In the genomic region with DNA sequence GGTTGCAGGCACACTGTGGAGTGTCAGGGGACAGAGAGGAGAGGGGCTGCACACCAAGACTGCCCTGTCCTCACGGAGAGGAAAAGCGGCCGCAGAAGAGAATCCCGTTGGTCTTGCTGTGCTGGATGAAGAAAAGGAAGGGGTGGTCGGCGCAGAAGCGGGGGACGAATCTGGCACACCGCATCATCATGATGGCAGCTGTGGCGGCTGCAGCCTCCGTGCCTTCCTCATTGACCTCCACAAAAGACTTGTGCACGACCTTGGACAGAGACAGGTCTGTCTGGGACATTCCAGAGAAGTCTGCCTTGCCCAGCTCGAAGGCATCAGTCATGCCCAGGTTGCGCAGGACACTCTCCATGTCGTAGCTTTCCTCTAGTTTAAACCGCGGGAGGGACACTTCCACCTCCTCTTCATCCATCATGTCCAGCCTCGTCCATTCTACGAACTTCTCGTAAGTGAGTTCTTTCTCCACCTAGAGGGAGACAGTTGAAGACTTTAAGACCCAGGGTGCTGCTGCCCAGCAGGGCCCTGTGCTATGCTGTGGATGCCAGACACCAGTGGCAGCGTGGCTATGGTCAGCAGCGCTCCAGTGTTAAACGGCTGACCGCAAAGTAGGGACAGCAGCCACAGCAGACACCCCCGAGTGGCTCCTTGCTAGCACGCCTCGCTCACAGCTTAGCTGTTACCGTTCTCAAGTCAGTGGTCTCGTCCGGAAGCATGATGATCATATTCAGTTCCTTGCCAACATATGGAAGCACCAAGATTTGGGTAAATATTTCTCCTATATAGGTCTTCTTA, we compare ENCODE assay signal across 31 cellular contexts. TPM values are rescaled to one million over a fixed set of nuclear protein-coding genes. Genes with fewer than 3 reads are reported as not detected.
A peak's percentile ranks its signal among the peaks of the same experiment; 100 is the strongest.
DNase-seq lines count a peak whose midpoint lies in the region; ATAC-seq and TF ChIP-seq lines count a peak whose summit lies in the region.
"Had no signal": no experiment of that assay in that cellular context is flagged by ENCODE, and none has a peak within 500 bp of the region (broad histone marks: within the 10 kb centered on the region; RNA-seq: fewer than 3 reads in every experiment).

No MANE protein-coding gene starts in this region.

- no peaks in the 10 kb centered on the region for H3K27me3 Mint-ChIP-seq in H9 (ENCODE audit: low read depth)
- H3K27me3 Mint-ChIP-seq: activated CD8-positive, alpha-beta T cell treated with anti-CD3 and anti-CD28 coated beads for 36 hours; effector memory CD8-positive, alpha-beta T cell; naive thymus-derived CD8-positive, alpha-beta T cell had no signal

- H3K27ac Mint-ChIP-seq in H9: 0 out of 7 replicates have a peak overlapping the region, but pooled peaks of 1 of the 3 experiments have one; percentile 93
- H3K27ac Mint-ChIP-seq: activated CD8-positive, alpha-beta T cell treated with anti-CD3 and anti-CD28 coated beads for 36 hours had no signal

- no peaks in the 10 kb centered on the region for H3K79me1 ChIP-seq in H9 (ENCODE audit: insufficient read depth, low read depth, low read length, poor library complexity, severe bottlenecking)

- H3K27ac ChIP-seq in H9 (ENCODE audit: insufficient read length, low read depth, low read length): no peak overlapping the region
- no peak overlapping the region for H3K27ac ChIP-seq in PC-3 (ENCODE audit: low read length)
- H3K27ac ChIP-seq in esophagus muscularis mucosa (replicated peaks in 1 of 4): no peak overlapping the region
- H3K27ac ChIP-seq: brain microvascular endothelial cell, C4-2B, gastroesophageal sphincter, skin epidermis, upper lobe of left lung had no signal

- H2BK20ac ChIP-seq in H9 (ENCODE audit: low read depth, low read length, poor library complexity, severe bottlenecking): no peak overlapping the region

- H3K36me3 Mint-ChIP-seq in H9 (ENCODE audit: insufficient read depth in 1 of 3, low read depth in 3 of 3): peaks cover 4 to 21% (median 9%) of the 10 kb centered on the region in 3 experiments; a peak in 5 of 7 replicates

- no peaks in the 10 kb centered on the region for H3K79me2 ChIP-seq in H9 (ENCODE audit: insufficient read depth, low read length)
- H3K79me2 ChIP-seq in PC-3 (ENCODE audit: low read length): no peaks in the 10 kb centered on the region

- no peaks in the 10 kb centered on the region; the same call in 1 of the 2 replicates for H3K4me1 ChIP-seq in H9 (ENCODE audit: insufficient read depth, low read length)
- H3K4me1 ChIP-seq in PC-3 (ENCODE audit: insufficient read depth, low read length): peaks cover 13% of the 10 kb centered on the region
- peaks cover 16 to 30% (median 22%) of the 10 kb centered on the region in 4 donors for H3K4me1 ChIP-seq in esophagus muscularis mucosa

- no peak overlapping the region for H2AK5ac ChIP-seq in H9 (ENCODE audit: insufficient read length, low read length)

- TSS peak; percentile 87 for BruUV-seq in PC-3 (replicated peaks; lab: Mats Ljungman, UMichigan)

- ATAC-seq in PC-3: no peak
- ATAC-seq: activated CD8-positive, alpha-beta T cell treated with anti-CD3 and anti-CD28 coated beads for 36 hours; effector memory CD8-positive, alpha-beta T cell; gastroesophageal sphincter; naive thymus-derived CD8-positive, alpha-beta T cell had no signal

- no peak overlapping the region for H2BK12ac ChIP-seq in H9 (ENCODE audit: insufficient read length, low read depth, low read length)

- H3T11ph ChIP-seq in H9 (ENCODE audit: low read length): no peak overlapping the region

- no CpG with 5 or more reads among the region's 30 CpGs for WGBS in H9 (ENCODE audit: extremely low coverage, insufficient read length, low lambda C conversion rate)
- WGBS in esophagus muscularis mucosa: 94% methylated on average over 29 of the region's 30 CpGs

- H4K5ac ChIP-seq in H9 (ENCODE audit: insufficient read length, low read depth, low read length): no peak overlapping the region

- no peaks in the 10 kb centered on the region for H4K20me1 ChIP-seq in H9 (ENCODE audit: control insufficient read depth, insufficient read depth, insufficient read length)
- no peaks in the 10 kb centered on the region for H4K20me1 ChIP-seq in PC-3 (ENCODE audit: low read length)

- no peak for TF ChIP-seq EP300 in esophagus muscularis mucosa (IDR thresholded peaks at IDR 0.05)

- H3K4me1 Mint-ChIP-seq in H9: peaks cover 31 to 37% of the 10 kb centered on the region in 2 experiments

- no peak overlapping the region for H4K8ac ChIP-seq in H9 (replicated peaks; ENCODE audit: insufficient read length, low read depth, low read length)

- H3K4me2 ChIP-seq in H9 (ENCODE audit: insufficient read depth, insufficient read length, low read length): no peak overlapping the region
- no peak overlapping the region for H3K4me2 ChIP-seq in PC-3 (ENCODE audit: low read length)
- H3K4me2 ChIP-seq: SK-N-SH had no signal

- H3K9me3 Mint-ChIP-seq in H9: no peaks in the 10 kb centered on the region
- H3K9me3 Mint-ChIP-seq: activated CD8-positive, alpha-beta T cell treated with anti-CD3 and anti-CD28 coated beads for 36 hours; effector memory CD8-positive, alpha-beta T cell; immature natural killer cell; naive thymus-derived CD8-positive, alpha-beta T cell had no signal

- no peak overlapping the region for H3K14ac ChIP-seq in H9 (ENCODE audit: insufficient read depth, low read length)

- no peak overlapping the region for H3K23ac ChIP-seq in H9 (ENCODE audit: insufficient read length, low read depth, low read length)

- no peak overlapping the region for H3K9ac ChIP-seq in H9 (ENCODE audit: extremely low read depth, insufficient read length, low read length)
- H3K9ac ChIP-seq in PC-3 (ENCODE audit: low read length): no peak overlapping the region
- H3K9ac ChIP-seq: SK-N-SH had no signal

- H3K18ac ChIP-seq in H9 (ENCODE audit: insufficient read length, low read depth, low read length): no peak overlapping the region

- H3F3A ChIP-seq in PC-3 (ENCODE audit: low read length, unreplicated experiment): no peaks in the 10 kb centered on the region

- no peak overlapping the region for H2BK15ac ChIP-seq in H9 (ENCODE audit: low read depth, low read length)

- no peak overlapping the region for H3K4me3 ChIP-seq in PC-3 (ENCODE audit: low read length)
- no peak overlapping the region for H3K4me3 ChIP-seq in esophagus muscularis mucosa
- H3K4me3 ChIP-seq: gastroesophageal sphincter, HAP-1, MG63, skin epidermis, upper lobe of left lung had no signal

- H2AFZ ChIP-seq in H9 (ENCODE audit: low read length): no peak overlapping the region
- H2AFZ ChIP-seq in PC-3 (ENCODE audit: low read length): no peak overlapping the region

- H3K4ac ChIP-seq in H9 (ENCODE audit: low read depth, low read length): no peak overlapping the region

- H3K4me3 Mint-ChIP-seq in H9: no peak overlapping the region
- H3K4me3 Mint-ChIP-seq: activated CD8-positive, alpha-beta T cell treated with anti-CD3 and anti-CD28 coated beads for 36 hours; effector memory CD8-positive, alpha-beta T cell; immature natural killer cell; naive thymus-derived CD8-positive, alpha-beta T cell had no signal

- POLR2A ChIA-PET in PC-3 (lab: Charles Lee; ENCODE audit: unreplicated experiment): no interaction called here

- peaks cover 21% of the 10 kb centered on the region for H3K36me3 ChIP-seq in PC-3 (ENCODE audit: low read depth, low read length)
- peaks cover 14 to 57% (median 33%) of the 10 kb centered on the region in 4 donors for H3K36me3 ChIP-seq in esophagus muscularis mucosa

- H3K23me2 ChIP-seq in H9 (ENCODE audit: insufficient read length, low read depth, low read length, poor library complexity, severe bottlenecking): no peaks in the 10 kb centered on the region

- DNase-seq in H9 (peak; percentile 20), PC-3 (no peak), esophagus muscularis mucosa (ENCODE audit: extremely low spot score) (peak; percentile 62), NCI-H526 treated with DMSO at 0.1 percent for 48 hours (lab: John Stamatoyannopoulos, UW) (no peak), NCI-H2196 treated with DMSO at 0.1 percent for 48 hours (lab: John Stamatoyannopoulos, UW; ENCODE audit: unreplicated experiment) (no peak), AG08395 (ENCODE audit: low spot score) (no peak)
- DNase-seq in stimulated activated CD8-positive, alpha-beta memory T cell treated with anti-CD3 and anti-CD28 coated beads, Interleukin-4, amount 100 ng/mL, for 48 hours: peak; percentile 16
- DNase-seq: activated CD4-positive, CD25-positive, alpha-beta regulatory T cell treated with anti-CD3 and anti-CD28 coated beads, Interleukin-2, amount 50 U/mL, for 72 hours; activated CD8-positive, alpha-beta T cell treated with anti-CD3 and anti-CD28 coated beads for 36 hours; activated gamma-delta T cell treated with Interleukin-2 at 50 U/mL for 16 hours; activated T-cell treated with anti-CD3 and anti-CD28 coated beads, Interleukin-2, amount 50 U/mL, for 1 hour; brain microvascular endothelial cell; effector memory CD8-positive, alpha-beta T cell; hippocampal formation; immature natural killer cell; KBM-7; MG63; midbrain; naive thymus-derived CD8-positive, alpha-beta T cell; NCI-H1417 treated with DMSO at 0.1 percent for 48 hours; NCI-H2081 treated with DMSO at 0.1 percent for 48 hours; NCI-H446; NCI-H82; SK-N-SH; T-helper 2 cell; upper lobe of left lung had no signal

- no peak for TF ChIP-seq CTCF in H9 (conservative IDR thresholded peaks at IDR 0.05)
- no peak for TF ChIP-seq CTCF in PC-3 (conservative IDR thresholded peaks at IDR 0.05; ENCODE audit: low read depth, low read length)
- no peak for TF ChIP-seq CTCF in esophagus muscularis mucosa (IDR thresholded peaks at IDR 0.05)

- CTCF ChIA-PET in PC-3 (lab: Charles Lee): no interaction called here

- intact Hi-C loops in PC-3 (cut with micrococcal nuclease): no loop called here
- intact Hi-C loops in esophagus muscularis mucosa (cut with DNase I): no loop called here

- no peaks in the 10 kb centered on the region for H3K9me2 ChIP-seq in PC-3 (replicated peaks; ENCODE audit: low read length)
- H3K9me2 ChIP-seq: SK-N-SH had no signal

- H3K56ac ChIP-seq in H9 (ENCODE audit: insufficient read length, low read depth, low read length): no peak overlapping the region

- no peak overlapping the region for H2BK120ac ChIP-seq in H9 (ENCODE audit: low read depth, low read length, poor library complexity, severe bottlenecking)

- no peaks in the 10 kb centered on the region for H3K9me3 ChIP-seq in H9 (ENCODE audit: control insufficient read depth, low read depth, low read length)
- H3K9me3 ChIP-seq in PC-3 (ENCODE audit: low read length): no peaks in the 10 kb centered on the region
- H3K9me3 ChIP-seq in esophagus muscularis mucosa: no peaks in the 10 kb centered on the region
- H3K9me3 ChIP-seq: gastroesophageal sphincter, HAP-1, MG63, SK-N-SH, upper lobe of left lung had no signal

- no peak overlapping the region for H4K91ac ChIP-seq in H9 (ENCODE audit: insufficient read length, low read depth, low read length)

- no peak for TF ChIP-seq POLR2A in esophagus muscularis mucosa (IDR thresholded peaks at IDR 0.05; ENCODE audit: low read depth)

- no peaks in the 10 kb centered on the region for H3K27me3 ChIP-seq in H9 (ENCODE audit: insufficient read depth, low read length)
- H3K27me3 ChIP-seq in PC-3 (ENCODE audit: low read length): no peaks in the 10 kb centered on the region
- no peaks in the 10 kb centered on the region for H3K27me3 ChIP-seq in esophagus muscularis mucosa
- H3K27me3 ChIP-seq: brain microvascular endothelial cell, gastroesophageal sphincter, MG63, upper lobe of left lung had no signal

- H2BK5ac ChIP-seq in H9 (ENCODE audit: insufficient read length, low read length): no peak overlapping the region

RNA-seq across cellular contexts. Expression of a gene that starts 22.9 kb away (rescaled TPM):
- total RNA-seq in H9 (2021) (39.0 and 40.6 TPM in 2 replicates), PC-3 (2014; rRNA removed) (119 and 140 TPM in 2 replicates), esophagus muscularis mucosa (100 to 1,000 TPM; 114 to 125 (median 124) TPM)

RNA-seq across cellular contexts. Expression of a gene that starts 45.3 kb away (rescaled TPM):
- total RNA-seq in H9 (2021): 382 and 390 TPM in 2 replicates
- total RNA-seq in PC-3 (2014; rRNA removed): 0.26 and 0.92 TPM in 2 replicates
- 10 to 100 TPM in 1 of 4 donors, 1 to 10 TPM in 3; 5.4 to 17.7 (median 6.2) TPM for total RNA-seq in esophagus muscularis mucosa
- total RNA-seq: HT1080 had no signal

RNA-seq across cellular contexts. Expression of a gene that starts 51.3 kb away (rescaled TPM):
- 105 and 106 TPM in 2 replicates for total RNA-seq in H9 (2021)
- 21.5 and 26.8 TPM in 2 replicates for total RNA-seq in PC-3 (2014; rRNA removed)
- 10 to 100 TPM; 22.9 to 31.3 (median 27.2) TPM for total RNA-seq in esophagus muscularis mucosa

Comparison
In these comparisons a context has a peak if more than half of its experiments do, and no peak if none do; other contexts are left out.
1. DNase-seq: peak in H9 (single experiment), esophagus muscularis mucosa (single experiment) and stimulated activated CD8-positive, alpha-beta memory T cell treated with anti-CD3 and anti-CD28 coated beads, Interleukin-4, amount 100 ng/mL, for 48 hours (single experiment); none in PC-3 (single experiment), NCI-H526 treated with DMSO at 0.1 percent for 48 hours (single experiment), NCI-H2196 treated with DMSO at 0.1 percent for 48 hours (single experiment) and AG08395 (single experiment).
2. RNA of a gene that starts 45.3 kb away (total RNA-seq): 382 to 390 TPM in H9; 5.4 to 17.7 TPM in esophagus muscularis mucosa and 0.26 to 0.92 TPM in PC-3; every median in the first group is over 10 times any median in the second.